ENCODE assay signal across 8 cellular contexts in the genomic region with DNA sequence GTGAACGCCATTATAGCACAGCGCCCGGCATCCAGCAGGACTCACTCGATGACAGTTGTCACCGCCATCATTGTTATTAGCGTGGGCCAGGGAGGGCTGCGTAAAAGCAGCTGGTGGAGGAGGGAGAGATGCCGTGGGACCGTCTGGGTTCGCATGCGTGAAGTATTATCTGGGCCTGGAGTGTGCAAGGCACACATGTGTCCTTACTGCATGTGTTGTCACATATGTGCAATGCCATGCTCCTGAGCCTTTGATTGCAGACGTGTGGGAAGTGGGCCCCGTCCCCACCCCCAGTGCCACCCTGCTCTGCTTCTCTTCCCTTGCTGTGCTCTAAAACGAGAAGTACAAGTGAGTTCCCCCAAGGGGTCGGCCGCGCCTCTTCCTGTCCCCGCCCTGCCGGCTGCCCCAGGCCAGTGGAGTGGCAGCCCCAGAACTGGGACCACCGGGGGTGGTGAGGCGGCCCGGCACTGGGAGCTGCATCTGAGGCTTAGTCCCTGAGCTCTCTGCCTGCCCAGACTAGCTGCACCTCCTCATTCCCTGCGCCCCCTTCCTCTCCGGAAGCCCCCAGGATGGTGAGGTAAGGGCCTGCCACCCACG. TPM values are rescaled to one million over a fixed set of nuclear protein-coding genes. Genes with fewer than 3 reads are reported as not detected.
A peak's percentile ranks its signal among the peaks of the same experiment; 100 is the strongest.
DNase-seq lines count a peak whose midpoint lies in the region; ATAC-seq and TF ChIP-seq lines count a peak whose summit lies in the region.

A gene (plus strand): TSS at position 413 of the 597 bp plus-strand sequence. CDS start 157 bp downstream, at position 570.

- TF ChIP-seq CTCF in GM12865 (IDR thresholded peaks at IDR 0.05; ENCODE audit: insufficient read depth, low read depth, low read length, missing control alignments): no peak

- peak; percentile 89 for DNase-seq in GM12865 (ENCODE audit: low read depth)
- DNase-seq in NOMO-1 (lab: John Stamatoyannopoulos, UW; ENCODE audit: unreplicated experiment in 2 of 2): peak; percentile 85 to 93
- peak; percentile 55 to 70 for DNase-seq in activated naive CD4-positive, alpha-beta T cell treated with anti-CD3 and anti-CD28 coated beads, Interleukin-2, amount 50 U/mL, for 72 hours (ENCODE audit: low spot score in 2 of 2)
- DNase-seq in left lobe of liver (ENCODE audit: low spot score): no peak
- peak; percentile 68 to 77 for DNase-seq in stimulated activated naive CD8-positive, alpha-beta T cell treated with anti-CD3 and anti-CD28 coated beads, Interleukin-15, amount 100 ng/mL, for 72 hours
- no peak for DNase-seq in LoVo (ENCODE audit: low spot score)

- peak within 1 kb of the TSS; percentile 97 to 99 for H3K27ac Mint-ChIP-seq in activated naive CD4-positive, alpha-beta T cell treated with anti-CD3 and anti-CD28 coated beads, Interleukin-2, amount 50 U/mL, for 72 hours
- peak within 1 kb of the TSS; percentile 90 to 94 for H3K27ac Mint-ChIP-seq in stimulated activated naive CD8-positive, alpha-beta T cell treated with anti-CD3 and anti-CD28 coated beads, Interleukin-15, amount 100 ng/mL, for 72 hours

- no peaks in the 10 kb centered on the region for H3K27me3 Mint-ChIP-seq in stimulated activated naive CD8-positive, alpha-beta T cell treated with anti-CD3 and anti-CD28 coated beads, Interleukin-15, amount 100 ng/mL, for 72 hours

- H3K4me3 ChIP-seq in GM12865 (ENCODE audit: low read depth, low read length): peak within 1 kb of the TSS; percentile 76

- peaks cover 72% of the 10 kb centered on the region for H3K4me1 Mint-ChIP-seq in stimulated activated naive CD8-positive, alpha-beta T cell treated with anti-CD3 and anti-CD28 coated beads, Interleukin-15, amount 100 ng/mL, for 72 hours

- no peaks in the 10 kb centered on the region for H3K9me3 Mint-ChIP-seq in activated naive CD4-positive, alpha-beta T cell treated with anti-CD3 and anti-CD28 coated beads, Interleukin-2, amount 50 U/mL, for 72 hours
- H3K9me3 Mint-ChIP-seq in stimulated activated naive CD8-positive, alpha-beta T cell treated with anti-CD3 and anti-CD28 coated beads, Interleukin-15, amount 100 ng/mL, for 72 hours: no peaks in the 10 kb centered on the region

- peak; percentile 9 for ATAC-seq in activated naive CD4-positive, alpha-beta T cell treated with anti-CD3 and anti-CD28 coated beads, Interleukin-2, amount 50 U/mL, for 72 hours
- ATAC-seq in left lobe of liver (no peak), GM18502 (IDR thresholded peaks at IDR 0.05; ENCODE audit: poor library complexity, unreplicated experiment) (no peak), HG03139 (IDR thresholded peaks at IDR 0.05; ENCODE audit: unreplicated experiment) (no peak)
- ATAC-seq in stimulated activated naive CD8-positive, alpha-beta T cell treated with anti-CD3 and anti-CD28 coated beads, Interleukin-15, amount 100 ng/mL, for 72 hours: peak; percentile 48

- peak within 1 kb of the TSS; percentile 93 to 95 for H3K4me3 Mint-ChIP-seq in stimulated activated naive CD8-positive, alpha-beta T cell treated with anti-CD3 and anti-CD28 coated beads, Interleukin-15, amount 100 ng/mL, for 72 hours

- peaks cover 65 to 70% of the 10 kb centered on the region in 2 donors for H3K36me3 Mint-ChIP-seq in activated naive CD4-positive, alpha-beta T cell treated with anti-CD3 and anti-CD28 coated beads, Interleukin-2, amount 50 U/mL, for 72 hours

RNA-seq across cellular contexts. Expression of the gene that starts here (rescaled TPM):
- total RNA-seq in activated naive CD4-positive, alpha-beta T cell treated with anti-CD3 and anti-CD28 coated beads, Interleukin-2, amount 50 U/mL, for 72 hours: 100 to 1,000 TPM; 320 to 609 TPM
- 17.8 TPM for total RNA-seq in left lobe of liver

Comparison
In these comparisons a context has a peak if more than half of its experiments do, and no peak if none do; other contexts are left out.
1. RNA of the gene that starts here (total RNA-seq): 320 to 609 TPM in activated naive CD4-positive, alpha-beta T cell treated with anti-CD3 and anti-CD28 coated beads, Interleukin-2, amount 50 U/mL, for 72 hours; 17.8 TPM in left lobe of liver (single experiment); every median in the first group is over 10 times any median in the second.
2. DNase-seq: peak in GM12865 (single experiment), NOMO-1 (2 of 2), activated naive CD4-positive, alpha-beta T cell treated with anti-CD3 and anti-CD28 coated beads, Interleukin-2, amount 50 U/mL, for 72 hours (2 of 2) and stimulated activated naive CD8-positive, alpha-beta T cell treated with anti-CD3 and anti-CD28 coated beads, Interleukin-15, amount 100 ng/mL, for 72 hours (2 of 2); none in left lobe of liver (single experiment) and LoVo (single experiment).
3. ATAC-seq: peak in activated naive CD4-positive, alpha-beta T cell treated with anti-CD3 and anti-CD28 coated beads, Interleukin-2, amount 50 U/mL, for 72 hours (2 of 2) and stimulated activated naive CD8-positive, alpha-beta T cell treated with anti-CD3 and anti-CD28 coated beads, Interleukin-15, amount 100 ng/mL, for 72 hours (single experiment); none in left lobe of liver (single experiment), GM18502 (single experiment) and HG03139 (single experiment).